In genomic region chr21:28885853-28886177, GRCh38 we compare ENCODE assay signal across 9 cellular contexts.
A peak's percentile ranks its signal among the peaks of the same experiment; 100 is the strongest.
DNase-seq lines count a peak whose midpoint lies in the region; ATAC-seq, FAIRE-seq and TF ChIP-seq lines count a peak whose summit lies in the region.
"Had no signal": no experiment of that assay in that cellular context is flagged by ENCODE, and none has a peak within 500 bp of the region (broad histone marks: within the 10 kb centered on the region; RNA-seq: fewer than 3 reads in every experiment).

No MANE protein-coding gene starts in this region.

- peak overlapping the region; percentile 95 to 99 (median 98) for H3K27ac Mint-ChIP-seq in CD4-positive, alpha-beta memory T cell
- no peak overlapping the region for H3K27ac Mint-ChIP-seq in progenitor cell of endocrine pancreas

- no peaks in the 10 kb centered on the region for H4K20me1 ChIP-seq in Loucy (ENCODE audit: insufficient read depth, low read length, poor library complexity, severe bottlenecking)
- no peaks in the 10 kb centered on the region for H4K20me1 ChIP-seq in H1 (replicated peaks in 1 of 2; ENCODE audit: control insufficient read depth in 1 of 2, insufficient read depth in 2 of 2, low read length in 2 of 2)

- H3K9ac ChIP-seq in Loucy (ENCODE audit: low read depth, low read length, poor library complexity, severe bottlenecking): peak overlapping the region; percentile 66
- H3K9ac ChIP-seq in H1 (replicated peaks in 1 of 4; ENCODE audit: extremely low read depth in 1 of 4, low read depth in 3 of 4, low read length in 3 of 4): no peak overlapping the region

- CTCF ChIA-PET in CD4-positive, alpha-beta memory T cell (lab: Charles Lee; ENCODE audit: partially characterized antibody): interaction anchor here (1.2 to 1.5 kb wide), 2 partner anchors 47 to 140 kb away, joined by 4 to 6 read pairs; no protein-coding TSS in a partner anchor
- CTCF ChIA-PET in H1 (lab: Charles Lee; ENCODE audit: partially characterized antibody): no interaction called here

- H3K14ac ChIP-seq in H1 (ENCODE audit: insufficient read length): no peak overlapping the region

- WGBS in H1 (ENCODE audit: extremely low coverage in 1 of 2, insufficient coverage in 1 of 2, insufficient read length in 1 of 2, insufficient replicate concordance in 2 of 2, low coverage in 1 of 2, low lambda C conversion rate in 2 of 2, missing lambda C conversion rate in 1 of 2), 2 experiments: 90% methylated on average over 6 of the region's 6 CpGs; no CpG with 5 or more reads in 1 of the 2 experiments

- peaks cover 13 to 19% of the 10 kb centered on the region in 2 donors for H3K36me3 Mint-ChIP-seq in CD4-positive, alpha-beta memory T cell
- H3K36me3 Mint-ChIP-seq in progenitor cell of endocrine pancreas (ENCODE audit: insufficient read depth): peaks cover 8% of the 10 kb centered on the region

- no peak overlapping the region for H2BK120ac ChIP-seq in H1 (replicated peaks; ENCODE audit: low read depth, low read length)

- H3K4me3 ChIP-seq in CD4-positive, alpha-beta memory T cell (ENCODE audit: low read length in 2 of 2): peak overlapping the region in 1 of 2 donors; percentile 70
- H3K4me3 ChIP-seq in Loucy (ENCODE audit: low read length, poor library complexity, severe bottlenecking) (peak overlapping the region; percentile 77), H1 (ENCODE audit: extremely low read depth in 1 of 4, insufficient read depth in 2 of 4, low read depth in 3 of 4, low read length in 4 of 4) (peak overlapping the region in 1 of 4 experiments; percentile 71; a peak in 1 of 8 replicates)

- H3K23ac ChIP-seq in H1 (ENCODE audit: insufficient read length): no peak overlapping the region

- TF ChIP-seq RAD21 in H1 (IDR thresholded peaks at IDR 0.05 in 1 of 2, conservative IDR thresholded peaks at IDR 0.05 in 1 of 2; ENCODE audit: low read depth in 2 of 2, low read length in 2 of 2): no peak

- H3K18ac ChIP-seq in H1 (ENCODE audit: extremely low read depth, low read length): no peak overlapping the region

- H3K4me1 Mint-ChIP-seq in CD4-positive, alpha-beta memory T cell: peaks cover 15 to 31% (median 19%) of the 10 kb centered on the region in 4 donors
- H3K4me1 Mint-ChIP-seq in progenitor cell of endocrine pancreas (ENCODE audit: low read depth): peaks cover 8% of the 10 kb centered on the region

- TF ChIP-seq EP300 in H1 (IDR thresholded peaks at IDR 0.05; ENCODE audit: borderline replicate concordance in 1 of 2, low read depth in 2 of 2, low read length in 2 of 2): no peak

- H3K23me2 ChIP-seq in H1 (ENCODE audit: low read depth, low read length): no peaks in the 10 kb centered on the region

- H3F3A ChIP-seq in Loucy (ENCODE audit: low read depth): no peaks in the 10 kb centered on the region

- H3K27me3 ChIP-seq in CD4-positive, alpha-beta memory T cell (ENCODE audit: insufficient read depth, low read length): no peaks in the 10 kb centered on the region
- peaks cover 16% of the 10 kb centered on the region for H3K27me3 ChIP-seq in Loucy (ENCODE audit: insufficient read depth, low read length, poor library complexity, severe bottlenecking)
- no peaks in the 10 kb centered on the region; a peak in 1 of 7 replicates for H3K27me3 ChIP-seq in H1 (replicated peaks in 1 of 4; ENCODE audit: control insufficient read depth in 3 of 4, extremely low read depth in 1 of 4, insufficient read depth in 3 of 4, low read length in 3 of 4)
- H3K27me3 ChIP-seq: Peyer's patch had no signal

- intact Hi-C loops in CD4-positive, alpha-beta memory T cell (cut with micrococcal nuclease): loop anchor here (1.0 to 10.0 kb wide), 7 partner anchors 49 to 413 kb away; partner anchors contain the start of genes BACH1, CCT8, LTN1 and USP16

- peak overlapping the region; percentile 87 for H3K27ac ChIP-seq in CD4-positive, alpha-beta memory T cell (ENCODE audit: low read depth, low read length)
- no peak overlapping the region for H3K27ac ChIP-seq in H1 (ENCODE audit: low read depth, low read length)

- H3K4me1 ChIP-seq in CD4-positive, alpha-beta memory T cell (ENCODE audit: insufficient read depth, low read length): peaks cover 20% of the 10 kb centered on the region
- H3K4me1 ChIP-seq in Loucy (ENCODE audit: insufficient read depth, low read length, poor library complexity, severe bottlenecking) (peaks cover 8% of the 10 kb centered on the region), H1 (replicated peaks in 1 of 4; ENCODE audit: control insufficient read depth in 3 of 4, insufficient read depth in 4 of 4, low read length in 3 of 4) (no peaks in the 10 kb centered on the region; a peak in 1 of 7 replicates)

- POLR2A ChIA-PET in CD4-positive, alpha-beta memory T cell (lab: Charles Lee; ENCODE audit: partially characterized antibody): interaction anchor here (1.7 to 6.2 kb wide), 4 partner anchors 54 to 139 kb away, joined by 5 to 42 read pairs (median 9); partner anchors contain the start of genes LTN1 and USP16
- POLR2A ChIA-PET in H1 (lab: Charles Lee; ENCODE audit: partially characterized antibody): no interaction called here

- no peak for TF ChIP-seq CTCF in Loucy (conservative IDR thresholded peaks at IDR 0.05; ENCODE audit: low read length)
- TF ChIP-seq CTCF in H1 (IDR thresholded peaks at IDR 0.05; ENCODE audit: control extremely low read depth in 1 of 3, insufficient read depth in 1 of 3, low read depth in 1 of 3, low read length in 3 of 3): no peak
- TF ChIP-seq CTCF in progenitor cell of endocrine pancreas (IDR thresholded peaks at IDR 0.05; ENCODE audit: unreplicated experiment): no peak

- no peak overlapping the region for H3K4ac ChIP-seq in H1 (replicated peaks; ENCODE audit: insufficient read length, low read depth, low read length)

- H4K5ac ChIP-seq in H1 (ENCODE audit: insufficient read length, low read depth, low read length): no peak overlapping the region

- H3K79me2 ChIP-seq in Loucy (ENCODE audit: insufficient read depth, low read length) (no peaks in the 10 kb centered on the region), H1 (ENCODE audit: control insufficient read depth in 1 of 2, insufficient read depth in 2 of 2, low read length in 2 of 2) (no peaks in the 10 kb centered on the region)

- TF ChIP-seq POLR2A in H1 (IDR thresholded peaks at IDR 0.05; ENCODE audit: control extremely low read depth in 1 of 2, low read depth in 2 of 2, low read length in 2 of 2): no peak

- no peak for DNase-seq in CD4-positive, alpha-beta memory T cell
- DNase-seq in H1 (ENCODE audit: low read depth in 1 of 2, low spot score in 2 of 2) (no peak), progenitor cell of endocrine pancreas (ENCODE audit: low spot score, unreplicated experiment) (no peak), superior temporal gyrus (ENCODE audit: extremely low spot score) (no peak), NCI-H2171 (lab: John Stamatoyannopoulos, UW) (no peak), kidney tubule cell (ENCODE audit: low spot score) (no peak)

- H2BK5ac ChIP-seq in H1 (ENCODE audit: low read depth, low read length): no peak overlapping the region

- no peaks in the 10 kb centered on the region for H3K9me3 ChIP-seq in CD4-positive, alpha-beta memory T cell (ENCODE audit: control insufficient read depth in 1 of 2, low read length in 2 of 2)
- no peaks in the 10 kb centered on the region for H3K9me3 ChIP-seq in Loucy (ENCODE audit: insufficient read depth, low read depth, low read length)
- H3K9me3 ChIP-seq in H1 (ENCODE audit: insufficient read depth in 2 of 2, low read depth in 1 of 2, low read length in 1 of 2): no peaks in the 10 kb centered on the region
- H3K9me3 ChIP-seq: Peyer's patch had no signal

- no peaks in the 10 kb centered on the region for H3K9me2 ChIP-seq in Loucy (replicated peaks; ENCODE audit: low read depth, low read length)

- no peak overlapping the region for H4K91ac ChIP-seq in H1 (replicated peaks; ENCODE audit: insufficient read length, low read length)

- H2AFZ ChIP-seq in Loucy (ENCODE audit: low read length) (peak overlapping the region; percentile 95), H1 (ENCODE audit: low read length) (0 out of 2 replicates have a peak overlapping the region, but pooled peaks have one; percentile 87)

- no peak overlapping the region for H4K8ac ChIP-seq in H1 (ENCODE audit: extremely low read depth, insufficient read depth, low read length)

- ATAC-seq in GM21367 (IDR thresholded peaks at IDR 0.05; ENCODE audit: unreplicated experiment): no peak

- H3K36me3 ChIP-seq in CD4-positive, alpha-beta memory T cell (ENCODE audit: insufficient read depth, low read length): no peaks in the 10 kb centered on the region
- H3K36me3 ChIP-seq in Loucy (ENCODE audit: insufficient read depth, low read length): no peaks in the 10 kb centered on the region
- peaks cover 0 to 13% (median 5%) of the 10 kb centered on the region in 4 experiments; a peak in 4 of 8 replicates for H3K36me3 ChIP-seq in H1 (ENCODE audit: control insufficient read depth in 2 of 4, insufficient read depth in 4 of 4, low read length in 3 of 4)

- no peak for FAIRE-seq in H1 (lab: Jason Lieb, UNC)

- H3K9me3 Mint-ChIP-seq in CD4-positive, alpha-beta memory T cell: peaks cover 0 to 4% (median 0%) of the 10 kb centered on the region in 8 donors
- no peaks in the 10 kb centered on the region for H3K9me3 Mint-ChIP-seq in progenitor cell of endocrine pancreas (ENCODE audit: low read depth)

- H2AK5ac ChIP-seq in H1 (ENCODE audit: low read depth, low read length): no peak overlapping the region

- H3K4me2 ChIP-seq in Loucy (ENCODE audit: low read depth, low read length, poor library complexity, severe bottlenecking) (peak overlapping the region; percentile 95), H1 (ENCODE audit: insufficient read depth in 1 of 2, low read depth in 2 of 2, low read length in 2 of 2) (no peak overlapping the region; a peak in 1 of 4 replicates)

- peaks cover 0 to 1% of the 10 kb centered on the region in 2 donors for H3K27me3 Mint-ChIP-seq in CD4-positive, alpha-beta memory T cell
- H3K27me3 Mint-ChIP-seq in progenitor cell of endocrine pancreas: peaks cover 11% of the 10 kb centered on the region

- no peak overlapping the region for H2BK15ac ChIP-seq in H1 (ENCODE audit: low read length)

- H2BK20ac ChIP-seq in H1 (ENCODE audit: low read length): no peak overlapping the region

- H3K56ac ChIP-seq in H1 (replicated peaks; ENCODE audit: insufficient read length, low read depth, low read length): no peak overlapping the region

- H2BK12ac ChIP-seq in H1 (ENCODE audit: low read depth, low read length): no peak overlapping the region

- H3K4me3 Mint-ChIP-seq in CD4-positive, alpha-beta memory T cell: peak overlapping the region in 5 of 8 donors; percentile 59 to 97 (median 94)
- peak overlapping the region; percentile 31 for H3K4me3 Mint-ChIP-seq in progenitor cell of endocrine pancreas (ENCODE audit: low read depth)

- H3K79me1 ChIP-seq in H1 (ENCODE audit: low read depth, low read length): no peaks in the 10 kb centered on the region

TF ChIP-seq in H1, 55 proteins besides CTCF, POLR2A, EP300 and RAD21 (continues in another document):
- TF ChIP-seq NRF1 (IDR thresholded peaks at IDR 0.05; ENCODE audit: low read depth, low read length) (no peak), CEBPB (IDR thresholded peaks at IDR 0.05; ENCODE audit: low read depth, low read length) (no peak), POU5F1 (IDR thresholded peaks at IDR 0.05; ENCODE audit: low read depth, low read length) (no peak), CREB1 (IDR thresholded peaks at IDR 0.05) (no peak), HDAC2 (IDR thresholded peaks at IDR 0.05; ENCODE audit: borderline replicate concordance in 1 of 2, low read depth in 2 of 2, low read length in 2 of 2) (no peak), PHF8 (conservative IDR thresholded peaks at IDR 0.05; ENCODE audit: low read depth, low read length) (no peak)
